15 cellular contexts compared by ENCODE assay signal in genomic region chr2:239212553-239213419, GRCh38.
DNase-seq lines count a peak whose midpoint lies in the region; ATAC-seq and TF ChIP-seq lines count a peak whose summit lies in the region.
"Had no signal": no experiment of that assay in that cellular context is flagged by ENCODE, and none has a peak within 500 bp of the region (broad histone marks: within the 10 kb centered on the region; RNA-seq: fewer than 3 reads in every experiment).

No MANE protein-coding gene starts in this region.

- no peaks in the 10 kb centered on the region for H3K9me3 Mint-ChIP-seq in CD4-positive, alpha-beta T cell
- H3K9me3 Mint-ChIP-seq: mesothelial cell of epicardium had no signal

- H3K27ac Mint-ChIP-seq in CD4-positive, alpha-beta T cell = peak overlapping the region; percentile 53

- no peak overlapping the region for H3K4me3 Mint-ChIP-seq in CD4-positive, alpha-beta T cell
- H3K4me3 Mint-ChIP-seq: mesothelial cell of epicardium had no signal

- POLR2A ChIA-PET in CD4-positive, alpha-beta T cell (lab: Charles Lee) = interaction anchor here (1.6 kb wide), 1 partner anchor 9 kb away, joined by 6 read pairs; no protein-coding TSS in a partner anchor

- H3K27me3 ChIP-seq in CD4-positive, alpha-beta T cell (ENCODE audit: control insufficient read depth, insufficient read depth, low read length) = no peaks in the 10 kb centered on the region
- no peaks in the 10 kb centered on the region for H3K27me3 ChIP-seq in gastroesophageal sphincter

- H3K36me3 Mint-ChIP-seq in CD4-positive, alpha-beta T cell (ENCODE audit: low read depth) = no peaks in the 10 kb centered on the region
- H3K36me3 Mint-ChIP-seq: mesothelial cell of epicardium had no signal

- no peak for DNase-seq in CD4-positive, alpha-beta T cell
- DNase-seq in OCI-M2 (lab: John Stamatoyannopoulos, UW; ENCODE audit: unreplicated experiment) = peak; percentile 2
- DNase-seq in posterior vena cava (ENCODE audit: low spot score) = peak; percentile 77
- no peak for DNase-seq in dedifferentiated amniotic fluid mesenchymal stem cell (ENCODE audit: extremely low spot score)
- no peak for DNase-seq in activated CD8-positive, alpha-beta memory T cell treated with anti-CD3 and anti-CD28 coated beads for 24 hours
- DNase-seq: Kasumi-1; NCI-H1694 treated with DMSO at 0.1 percent for 48 hours; NK-92 treated with Interleukin-12 subunit alpha and Interleukin-12 subunit beta, amount 100 ng/mL, for 24 hours; SIG-M5 had no signal

- WGBS in gastroesophageal sphincter (ENCODE audit: low coverage in 1 of 2), 2 donors = 33 to 93% methylated on average over 2 to 3 of the region's 19 CpGs

- ATAC-seq in CD4-positive, alpha-beta T cell (ENCODE audit: poor library complexity) = no peak
- no peak for ATAC-seq in gastroesophageal sphincter
- no peak for ATAC-seq in GM19395 (IDR thresholded peaks at IDR 0.05; ENCODE audit: unreplicated experiment)
- ATAC-seq in HG03139 (IDR thresholded peaks at IDR 0.05; ENCODE audit: unreplicated experiment) = no peak

- H3K27ac ChIP-seq in CD4-positive, alpha-beta T cell (ENCODE audit: low read depth, low read length) = no peak overlapping the region
- peak overlapping the region in 3 of 4 donors; percentile 53 to 76 (median 75) for H3K27ac ChIP-seq in gastroesophageal sphincter
- H3K27ac ChIP-seq: C4-2B, HL-60 had no signal

- no peaks in the 10 kb centered on the region for H3K9me3 ChIP-seq in CD4-positive, alpha-beta T cell (ENCODE audit: control insufficient read depth, low read length)
- no peaks in the 10 kb centered on the region for H3K9me3 ChIP-seq in gastroesophageal sphincter

- peaks cover 4 to 92% (median 51%) of the 10 kb centered on the region in 3 donors for H3K4me1 ChIP-seq in gastroesophageal sphincter

- no peak overlapping the region for H3K4me3 ChIP-seq in gastroesophageal sphincter

- TF ChIP-seq POLR2A in gastroesophageal sphincter (IDR thresholded peaks at IDR 0.05) = no peak

- CTCF ChIA-PET in CD4-positive, alpha-beta T cell (lab: Charles Lee) = interaction anchor here (0.7 kb wide), 1 partner anchor 9 kb away, joined by 4 read pairs; no protein-coding TSS in a partner anchor

- no peaks in the 10 kb centered on the region for H3K36me3 ChIP-seq in gastroesophageal sphincter

- peaks cover 85% of the 10 kb centered on the region for H3K4me1 Mint-ChIP-seq in CD4-positive, alpha-beta T cell (ENCODE audit: low read depth)

- intact Hi-C loops in CD4-positive, alpha-beta T cell (cut with DNase I, micrococcal nuclease) = no loop called here
- intact Hi-C loops in posterior vena cava (cut with DNase I) = no loop called here

- H3K27me3 Mint-ChIP-seq in CD4-positive, alpha-beta T cell = no peaks in the 10 kb centered on the region

- TF ChIP-seq CTCF in CD4-positive, alpha-beta T cell (IDR thresholded peaks at IDR 0.05) = no peak
- no peak for TF ChIP-seq CTCF in gastroesophageal sphincter (IDR thresholded peaks at IDR 0.05)

- no peak for TF ChIP-seq EP300 in gastroesophageal sphincter (IDR thresholded peaks at IDR 0.05)

Comparison
In these comparisons a context has a peak if more than half of its experiments do, and no peak if none do; other contexts are left out.
1. DNase-seq: peak in OCI-M2 (single experiment) and posterior vena cava (single experiment); none in CD4-positive, alpha-beta T cell (0 of 10), dedifferentiated amniotic fluid mesenchymal stem cell (single experiment) and activated CD8-positive, alpha-beta memory T cell treated with anti-CD3 and anti-CD28 coated beads for 24 hours (single experiment).